14 cellular contexts compared by ENCODE assay signal in genomic region chr17:57471941-57472368, GRCh38.
DNase-seq lines count a peak whose midpoint lies in the region; ATAC-seq and TF ChIP-seq lines count a peak whose summit lies in the region.
"Had no signal": no experiment of that assay in that cellular context is flagged by ENCODE, and none has a peak within 500 bp of the region (broad histone marks: within the 10 kb centered on the region; RNA-seq: fewer than 3 reads in every experiment).

No MANE protein-coding gene starts in this region.

- H3K36me3 ChIP-seq in WERI-Rb-1 = peaks cover 19% of the 10 kb centered on the region
- no peaks in the 10 kb centered on the region for H3K36me3 ChIP-seq in mesenchymal stem cell (ENCODE audit: control insufficient read depth in 1 of 2, insufficient read depth in 2 of 2, low read depth in 1 of 2, low read length in 2 of 2)
- no peaks in the 10 kb centered on the region for H3K36me3 ChIP-seq in thyroid gland

- H3K27me3 ChIP-seq in WERI-Rb-1 (ENCODE audit: insufficient read depth, low read depth, severe bottlenecking) (no peaks in the 10 kb centered on the region), mesenchymal stem cell (ENCODE audit: control insufficient read depth in 1 of 2, insufficient read depth in 1 of 2, low read length in 2 of 2) (peaks cover 0 to 72% of the 10 kb centered on the region in 2 experiments), thyroid gland (no peaks in the 10 kb centered on the region)

- H3K27ac ChIP-seq in WERI-Rb-1 = peak overlapping the region; percentile 61
- H3K27ac ChIP-seq in mesenchymal stem cell (ENCODE audit: low read length, poor library complexity, severe bottlenecking) = no peak overlapping the region
- H3K27ac ChIP-seq in thyroid gland = peak overlapping the region; percentile 3 to 80 (median 76)

- H2BK120ac ChIP-seq in mesenchymal stem cell (ENCODE audit: low read depth, low read length) = peak overlapping the region; percentile 6

- 52% methylated on average over 8 of the region's 8 CpGs for WGBS in mesenchymal stem cell
- 65 to 80% methylated on average over 7 to 8 of the region's 8 CpGs for WGBS in thyroid gland, 2 donors

- ATAC-seq in stimulated activated naive CD8-positive, alpha-beta T cell treated with anti-CD3 and anti-CD28 coated beads, Interleukin-15, Interleukin-2, amounts not matched to agents 100 U/mL and 50 U/mL, for 24 hours = no peak
- ATAC-seq in HG03280 (IDR thresholded peaks at IDR 0.05; ENCODE audit: unreplicated experiment) = no peak
- no peak for ATAC-seq in HG02852 (IDR thresholded peaks at IDR 0.05; ENCODE audit: unreplicated experiment)
- ATAC-seq: left cardiac atrium had no signal

- peaks cover 40% of the 10 kb centered on the region for H3K79me1 ChIP-seq in mesenchymal stem cell (replicated peaks; ENCODE audit: low read length, poor library complexity, severe bottlenecking)

- peak overlapping the region; percentile 51 to 98 for H2BK12ac ChIP-seq in mesenchymal stem cell (ENCODE audit: low read length in 2 of 2)

- DNase-seq in NCI-H748 (lab: John Stamatoyannopoulos, UW; ENCODE audit: unreplicated experiment) (peak; percentile 10), NCI-H748 treated with DMSO at 0.1 percent for 48 hours (lab: John Stamatoyannopoulos, UW) (no peak), WERI-Rb-1 (peak; percentile 68), mesenchymal stem cell (no peak), thyroid gland (peak; percentile 28 to 47)
- DNase-seq in stimulated activated naive CD8-positive, alpha-beta T cell treated with anti-CD3 and anti-CD28 coated beads, Interleukin-15, Interleukin-2, amounts not matched to agents 100 U/mL and 50 U/mL, for 24 hours = no peak
- DNase-seq: CD4-positive, alpha-beta T cell; hippocampal formation; left cardiac atrium; NCI-H2029; stimulated activated CD4-positive, alpha-beta T cell treated with anti-CD3 and anti-CD28 coated beads, Interleukin-12 subunit alpha, Interleukin-12 subunit beta, amount 100 ng/mL, for 4 hours; stimulated activated naive CD4-positive, alpha-beta T cell treated with Interleukin-2 at 50 U/mL for 16 hours had no signal

- H3K4me1 ChIP-seq in mesenchymal stem cell (ENCODE audit: control insufficient read depth, insufficient read depth, low read depth, low read length) = peaks cover 18% of the 10 kb centered on the region
- peaks cover 24 to 53% of the 10 kb centered on the region in 2 donors for H3K4me1 ChIP-seq in thyroid gland

- H2AK5ac ChIP-seq in mesenchymal stem cell (ENCODE audit: low read length, severe bottlenecking) = no peak overlapping the region

- no peak overlapping the region for H2BK5ac ChIP-seq in mesenchymal stem cell (ENCODE audit: low read depth, low read length, poor library complexity, severe bottlenecking)

- peak overlapping the region; percentile 85 for H4K91ac ChIP-seq in mesenchymal stem cell (ENCODE audit: low read length)

- H3K4me3 ChIP-seq in WERI-Rb-1 (ENCODE audit: low read depth, low read length) (no peak overlapping the region), mesenchymal stem cell (ENCODE audit: insufficient read depth in 1 of 2, low read depth in 1 of 2, low read length in 2 of 2) (no peak overlapping the region), thyroid gland (replicated peaks in 1 of 3) (no peak overlapping the region)

- no peak overlapping the region for H2AFZ ChIP-seq in mesenchymal stem cell (ENCODE audit: low read depth, low read length)

- H3K4ac ChIP-seq in mesenchymal stem cell (ENCODE audit: low read depth in 1 of 2, low read length in 2 of 2) = peak overlapping the region; percentile 71 to 79

- no peak overlapping the region for H3K9ac ChIP-seq in mesenchymal stem cell (ENCODE audit: low read length)

- H3K18ac ChIP-seq in mesenchymal stem cell (ENCODE audit: low read depth in 1 of 2, low read length in 2 of 2) = peak overlapping the region; percentile 50 to 61

- TF ChIP-seq CTCF in WERI-Rb-1 (IDR thresholded peaks at IDR 0.05; ENCODE audit: low read depth, low read length) (0 out of 2 replicates have a peak, but pooled peaks have one; percentile 28), thyroid gland (IDR thresholded peaks at IDR 0.05) (no peak)

- intact Hi-C loops in thyroid gland (cut with DNase I) = loop anchor here (10.0 kb wide), 1 partner anchor 117 kb away; no protein-coding TSS in a partner anchor

- no peak for TF ChIP-seq POLR2A in thyroid gland (IDR thresholded peaks at IDR 0.05)

- H3K9me3 ChIP-seq in WERI-Rb-1 (ENCODE audit: severe bottlenecking) = peaks cover 4% of the 10 kb centered on the region
- no peaks in the 10 kb centered on the region for H3K9me3 ChIP-seq in mesenchymal stem cell (ENCODE audit: control insufficient read depth, low read length)
- H3K9me3 ChIP-seq in thyroid gland = no peaks in the 10 kb centered on the region

- H3K4me2 ChIP-seq in mesenchymal stem cell (ENCODE audit: low read length, poor library complexity, severe bottlenecking) = no peak overlapping the region

- H3K14ac ChIP-seq in mesenchymal stem cell (ENCODE audit: low read length in 2 of 2) = peak overlapping the region in 1 of 2 experiments; percentile 69

- peak overlapping the region in 1 of 2 experiments; percentile 65 for H3K23ac ChIP-seq in mesenchymal stem cell (ENCODE audit: low read length in 2 of 2)

- H2BK15ac ChIP-seq in mesenchymal stem cell (ENCODE audit: low read depth, poor library complexity, severe bottlenecking) = peak overlapping the region; percentile 90

- H4K8ac ChIP-seq in mesenchymal stem cell (ENCODE audit: low read length) = peak overlapping the region; percentile 80

Comparison
In these comparisons a context has a peak if more than half of its experiments do, and no peak if none do; other contexts are left out.
1. DNase-seq: peak in NCI-H748 (single experiment), WERI-Rb-1 (single experiment) and thyroid gland (2 of 2); none in NCI-H748 treated with DMSO at 0.1 percent for 48 hours (single experiment), mesenchymal stem cell (single experiment) and stimulated activated naive CD8-positive, alpha-beta T cell treated with anti-CD3 and anti-CD28 coated beads, Interleukin-15, Interleukin-2, amounts not matched to agents 100 U/mL and 50 U/mL, for 24 hours (single experiment).